Comparison of ENCODE assay signal across 8 cellular contexts in genomic region chr12:121038861-121039654, GRCh38. TPM values are rescaled to one million over a fixed set of nuclear protein-coding genes. Genes with fewer than 3 reads are reported as not detected.
DNase-seq lines count a peak whose midpoint lies in the region; ATAC-seq and TF ChIP-seq lines count a peak whose summit lies in the region.

Gene OASL (minus strand): TSS chr12:121039246. CDS start chr12:121038971, 275 bp downstream.

- peak within 1 kb of the TSS; percentile 42 for H3K9ac ChIP-seq in mucosa of stomach (ENCODE audit: low read length)

- peaks cover 16% of the 10 kb centered on the region for H3K4me1 Mint-ChIP-seq in chondrocyte (ENCODE audit: low read depth)

- TF ChIP-seq POLR2A in tibial nerve (IDR thresholded peaks at IDR 0.05), result no peak

- TF ChIP-seq CTCF in chondrocyte (IDR thresholded peaks at IDR 0.05) (no peak), tibial nerve (IDR thresholded peaks at IDR 0.05) (no peak)

- peak within 1 kb of the TSS in 2 of 4 donors; percentile 30 to 67 for H3K27ac ChIP-seq in tibial nerve

- DNase-seq in activated gamma-delta T cell treated with Interleukin-2 at 50 U/mL for 16 hours (peak; percentile 56), activated gamma-delta T cell (lab: John Stamatoyannopoulos, UW) (no peak), T-helper 9 cell (peak; percentile 53), chondrocyte (ENCODE audit: low spot score) (no peak), tibial nerve (ENCODE audit: low spot score in 2 of 2) (peak in 1 of 2 donors; percentile 11), NCI-H524 (lab: John Stamatoyannopoulos, UW) (no peak)

- no peaks in the 10 kb centered on the region for H3K27me3 ChIP-seq in mucosa of stomach (ENCODE audit: control insufficient read depth, insufficient read depth, low read length)
- H3K27me3 ChIP-seq in tibial nerve, result peaks cover 0 to 1% of the 10 kb centered on the region in 2 donors

- peak; percentile 82 for ATAC-seq in HG03175 (IDR thresholded peaks at IDR 0.05; ENCODE audit: unreplicated experiment)

- H3K4me3 ChIP-seq in mucosa of stomach (ENCODE audit: low read length) (peak within 1 kb of the TSS; percentile 44), tibial nerve (peak within 1 kb of the TSS; percentile 27 to 45 (median 43))

- no peak within 1 kb of the TSS for H3K27ac Mint-ChIP-seq in chondrocyte (ENCODE audit: unreplicated experiment)

- peaks cover 25% of the 10 kb centered on the region for H3K27me3 Mint-ChIP-seq in chondrocyte (ENCODE audit: low read depth)

- H3K4me1 ChIP-seq in mucosa of stomach (ENCODE audit: control insufficient read depth, insufficient read depth, low read length), result peaks cover 23% of the 10 kb centered on the region
- peaks cover 0 to 13% (median 7%) of the 10 kb centered on the region in 4 donors for H3K4me1 ChIP-seq in tibial nerve

- peak within 1 kb of the TSS; percentile 70 for H3K4me3 Mint-ChIP-seq in chondrocyte (ENCODE audit: unreplicated experiment)

- H3K36me3 ChIP-seq in mucosa of stomach (ENCODE audit: control insufficient read depth, insufficient read depth, low read length), result no peaks in the 10 kb centered on the region
- H3K36me3 ChIP-seq in tibial nerve, result no peaks in the 10 kb centered on the region

- peaks cover 3% of the 10 kb centered on the region for H3K36me3 Mint-ChIP-seq in chondrocyte (ENCODE audit: low read depth)

- H3K9me3 Mint-ChIP-seq in chondrocyte (ENCODE audit: low read depth), result no peaks in the 10 kb centered on the region

- peak in 1 of 2 donors; percentile 32 for TF ChIP-seq EP300 in tibial nerve (IDR thresholded peaks at IDR 0.05)

- H3K9me3 ChIP-seq in mucosa of stomach (ENCODE audit: control insufficient read depth, low read length) (no peaks in the 10 kb centered on the region), tibial nerve (no peaks in the 10 kb centered on the region)

- WGBS in tibial nerve, 2 donors, result 21 to 22% methylated on average over 12 of the region's 12 CpGs

RNA-seq across cellular contexts. Expression of gene OASL, which starts in this region (rescaled TPM):
- total RNA-seq in chondrocyte, result not detected in 3 replicates
- total RNA-seq in tibial nerve, result under 1 TPM in 2 of 4 donors, not detected in 2; 0.20 to 0.44 TPM

Comparison
In these comparisons a context has a peak if more than half of its experiments do, and no peak if none do; other contexts are left out.
1. DNase-seq: peak in activated gamma-delta T cell treated with Interleukin-2 at 50 U/mL for 16 hours (single experiment) and T-helper 9 cell (single experiment); none in activated gamma-delta T cell (single experiment), chondrocyte (single experiment) and NCI-H524 (0 of 2).